Comparison of ENCODE assay signal across 33 cellular contexts in the genomic region with DNA sequence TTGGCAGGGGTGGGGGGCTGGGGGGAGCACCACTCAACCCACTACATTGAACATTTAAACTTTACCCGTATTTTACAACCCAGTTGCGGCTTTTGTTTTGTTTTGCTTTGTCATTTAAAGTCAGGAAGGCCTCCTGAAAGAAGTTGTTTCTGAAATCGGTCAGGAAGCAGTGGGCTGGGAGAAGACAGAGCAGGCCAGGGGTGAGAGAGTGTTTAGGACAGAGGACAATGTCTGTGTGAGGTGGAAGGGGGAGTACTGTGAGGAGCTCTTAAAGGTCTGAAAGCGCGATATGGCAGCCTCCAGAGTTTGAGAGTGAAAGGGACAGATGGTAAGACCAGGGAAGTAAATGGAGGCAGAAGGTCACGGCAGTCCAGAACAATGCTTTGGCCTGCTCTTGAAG. TPM values are rescaled to one million over a fixed set of nuclear protein-coding genes. Genes with fewer than 3 reads are reported as not detected.
DNase-seq lines count a peak whose midpoint lies in the region; ATAC-seq and TF ChIP-seq lines count a peak whose summit lies in the region.
"Had no signal": no experiment of that assay in that cellular context is flagged by ENCODE, and none has a peak within 500 bp of the region (broad histone marks: within the 10 kb centered on the region; RNA-seq: fewer than 3 reads in every experiment).

No MANE protein-coding gene starts in this region.

- H3K9ac ChIP-seq in mammary epithelial cell (ENCODE audit: insufficient read depth, low read length), result no peak overlapping the region

- peaks cover 0 to 10% of the 10 kb centered on the region in 2 donors for H3K4me1 ChIP-seq in breast epithelium
- H3K4me1 ChIP-seq in mammary epithelial cell (ENCODE audit: insufficient read depth, low read length), result no peaks in the 10 kb centered on the region
- no peaks in the 10 kb centered on the region for H3K4me1 ChIP-seq in body of pancreas

- TF ChIP-seq CTCF in breast epithelium (IDR thresholded peaks at IDR 0.05) (no peak), mammary epithelial cell (conservative IDR thresholded peaks at IDR 0.05 in 1 of 2, IDR thresholded peaks at IDR 0.05 in 1 of 2; ENCODE audit: extremely low read depth in 1 of 2, insufficient read depth in 1 of 2, low read depth in 1 of 2, low read length in 2 of 2) (no peak), body of pancreas (IDR thresholded peaks at IDR 0.05) (no peak), mesothelial cell of epicardium (IDR thresholded peaks at IDR 0.05; ENCODE audit: unreplicated experiment) (no peak)

- H3K27ac Mint-ChIP-seq in mesothelial cell of epicardium, result peak overlapping the region; percentile 72
- no peak overlapping the region for H3K27ac Mint-ChIP-seq in activated naive CD4-positive, alpha-beta T cell treated with anti-CD3 and anti-CD28 coated beads, Interleukin-2, amount 10 ng/mL, durations not matched to agents 7 days and 5 days
- H3K27ac Mint-ChIP-seq: activated CD4-positive, alpha-beta T cell treated with anti-CD3 and anti-CD28 coated beads, Interleukin-2, amount 10 ng/mL, durations not matched to agents 7 days and 5 days; activated naive CD4-positive, alpha-beta T cell treated with anti-CD3 and anti-CD28 coated beads, Interleukin-2, amount 50 U/mL, for 24 hours; activated T-helper 1 cell treated with anti-CD3 and anti-CD28 coated beads, Interleukin-12 subunit alpha, Interleukin-12 subunit beta, Interleukin-2, Interleukin-4 antibody, amounts not matched to agents 30 ng/mL and 10 ng/mL and 1 ng/mL, durations not matched to agents 14 hours and 24 hours and 36 hours had no signal

- H3K36me3 ChIP-seq in breast epithelium (no peaks in the 10 kb centered on the region), mammary epithelial cell (ENCODE audit: insufficient read depth, low read length) (no peaks in the 10 kb centered on the region), body of pancreas (replicated peaks in 1 of 2; ENCODE audit: insufficient read depth in 1 of 2, low read depth in 2 of 2) (no peaks in the 10 kb centered on the region)
- H3K36me3 ChIP-seq: ovary, tibial artery had no signal

- H3K9me3 ChIP-seq in breast epithelium, result no peaks in the 10 kb centered on the region
- no peaks in the 10 kb centered on the region for H3K9me3 ChIP-seq in mammary epithelial cell (replicated peaks; ENCODE audit: insufficient read depth, low read length)
- H3K9me3 ChIP-seq in body of pancreas, result no peaks in the 10 kb centered on the region
- H3K9me3 ChIP-seq: ovary, tibial artery had no signal

- TF ChIP-seq POLR2A in breast epithelium (IDR thresholded peaks at IDR 0.05), result no peak
- no peak for TF ChIP-seq POLR2A in body of pancreas (IDR thresholded peaks at IDR 0.05)

- WGBS in mammary epithelial cell (ENCODE audit: low coverage, missing lambda C conversion rate), result 96% methylated on average over 6 of the region's 6 CpGs
- 78 to 88% methylated on average over 6 of the region's 6 CpGs for WGBS in body of pancreas, 2 donors

- BruUV-seq in mammary epithelial cell (replicated peaks; lab: Mats Ljungman, UMichigan), result no TSS peak

- no peak for ATAC-seq in body of pancreas
- ATAC-seq: left cardiac atrium, right cardiac atrium had no signal

- DNase-seq in breast epithelium (ENCODE audit: low spot score in 2 of 2) (no peak), mammary epithelial cell (no peak), body of pancreas (no peak), mesothelial cell of epicardium (ENCODE audit: low spot score in 2 of 2, unreplicated experiment in 2 of 2) (no peak), T-helper 1 cell (no peak), nucleus accumbens (lab: John Stamatoyannopoulos, UW) (no peak)
- DNase-seq in activated naive CD4-positive, alpha-beta T cell treated with anti-CD3 and anti-CD28 coated beads, Interleukin-2, amount 10 ng/mL, durations not matched to agents 7 days and 5 days, result no peak
- no peak for DNase-seq in NK-92 treated with Interleukin-12 subunit alpha and Interleukin-12 subunit beta, amount 100 ng/mL, for 24 hours (lab: John Stamatoyannopoulos, UW)
- DNase-seq: activated CD4-positive, alpha-beta T cell treated with anti-CD3 and anti-CD28 coated beads, Interleukin-2, amount 10 ng/mL, durations not matched to agents 7 days and 5 days; AML-193; effector CD4-positive, alpha-beta T cell; GOT3; head of caudate nucleus; left cardiac atrium; mesenchymal stem cell; NCI-H146; NCI-H2171; NCI-H524 treated with DMSO at 0.1 percent for 48 hours; right cardiac atrium; stimulated activated CD4-positive, alpha-beta T cell treated with anti-CD3 and anti-CD28 coated beads, Interleukin-4, amount 100 ng/mL, for 24 hours; stimulated activated naive CD4-positive, alpha-beta T cell; tibial artery had no signal

- dilution Hi-C loops in mammary epithelial cell (cut with HindIII; ENCODE audit: low sequenced_read_pairs), result no loop called here

- H3K27ac ChIP-seq in breast epithelium (peak overlapping the region; percentile 28 to 34), mammary epithelial cell (ENCODE audit: insufficient read depth, low read depth, low read length) (no peak overlapping the region), body of pancreas (peak overlapping the region in 3 of 4 donors; percentile 12 to 50 (median 32))
- H3K27ac ChIP-seq: RWPE1, SK-N-MC, tibial artery had no signal

- H3K4me3 Mint-ChIP-seq in mesothelial cell of epicardium, result no peak overlapping the region
- no peak overlapping the region for H3K4me3 Mint-ChIP-seq in activated naive CD4-positive, alpha-beta T cell treated with anti-CD3 and anti-CD28 coated beads, Interleukin-2, amount 10 ng/mL, durations not matched to agents 7 days and 5 days
- H3K4me3 Mint-ChIP-seq: activated CD4-positive, alpha-beta T cell treated with anti-CD3 and anti-CD28 coated beads, Interleukin-2, amount 10 ng/mL, durations not matched to agents 7 days and 5 days; activated naive CD4-positive, alpha-beta T cell treated with anti-CD3 and anti-CD28 coated beads, Interleukin-2, amount 50 U/mL, for 24 hours; activated T-helper 1 cell treated with anti-CD3 and anti-CD28 coated beads, Interleukin-12 subunit alpha, Interleukin-12 subunit beta, Interleukin-2, Interleukin-4 antibody, amounts not matched to agents 30 ng/mL and 10 ng/mL and 1 ng/mL, durations not matched to agents 14 hours and 24 hours and 36 hours; CD8-positive, alpha-beta memory T cell had no signal

- no peak overlapping the region for H3K4me3 ChIP-seq in breast epithelium
- no peak overlapping the region for H3K4me3 ChIP-seq in mammary epithelial cell (replicated peaks in 1 of 3; ENCODE audit: insufficient read depth in 1 of 3, low read depth in 2 of 3, low read length in 3 of 3)
- no peak overlapping the region for H3K4me3 ChIP-seq in body of pancreas
- H3K4me3 ChIP-seq: ovary, SK-N-MC, tibial artery had no signal

- H3K27me3 Mint-ChIP-seq in mesothelial cell of epicardium (ENCODE audit: low read depth), result peaks cover 2% of the 10 kb centered on the region
- peaks cover 48% of the 10 kb centered on the region for H3K27me3 Mint-ChIP-seq in activated naive CD4-positive, alpha-beta T cell treated with anti-CD3 and anti-CD28 coated beads, Interleukin-2, amount 10 ng/mL, durations not matched to agents 7 days and 5 days

- CTCF ChIA-PET in mammary epithelial cell (lab: Charles Lee; ENCODE audit: low non-redundant PET), result no interaction called here
- CTCF ChIA-PET in activated naive CD4-positive, alpha-beta T cell treated with anti-CD3 and anti-CD28 coated beads, Interleukin-2, amount 10 ng/mL, durations not matched to agents 7 days and 5 days (lab: Charles Lee), result no interaction called here

- H3K79me2 ChIP-seq in mammary epithelial cell (ENCODE audit: insufficient read depth, low read length), result no peaks in the 10 kb centered on the region

- H3K9me3 Mint-ChIP-seq in mesothelial cell of epicardium, result no peaks in the 10 kb centered on the region
- H3K9me3 Mint-ChIP-seq in activated naive CD4-positive, alpha-beta T cell treated with anti-CD3 and anti-CD28 coated beads, Interleukin-2, amount 10 ng/mL, durations not matched to agents 7 days and 5 days, result no peaks in the 10 kb centered on the region
- H3K9me3 Mint-ChIP-seq: activated CD4-positive, alpha-beta T cell treated with anti-CD3 and anti-CD28 coated beads, Interleukin-2, amount 10 ng/mL, durations not matched to agents 7 days and 5 days; activated naive CD4-positive, alpha-beta T cell treated with anti-CD3 and anti-CD28 coated beads, Interleukin-2, amount 50 U/mL, for 24 hours; activated T-helper 1 cell treated with anti-CD3 and anti-CD28 coated beads, Interleukin-12 subunit alpha, Interleukin-12 subunit beta, Interleukin-2, Interleukin-4 antibody, amounts not matched to agents 30 ng/mL and 10 ng/mL and 1 ng/mL, durations not matched to agents 14 hours and 24 hours and 36 hours; CD8-positive, alpha-beta memory T cell had no signal

- no peak overlapping the region for H2AFZ ChIP-seq in mammary epithelial cell (ENCODE audit: low read depth, low read length)

- no peaks in the 10 kb centered on the region for H3K36me3 Mint-ChIP-seq in mesothelial cell of epicardium
- peaks cover 2% of the 10 kb centered on the region for H3K36me3 Mint-ChIP-seq in activated naive CD4-positive, alpha-beta T cell treated with anti-CD3 and anti-CD28 coated beads, Interleukin-2, amount 10 ng/mL, durations not matched to agents 7 days and 5 days
- H3K36me3 Mint-ChIP-seq: activated naive CD4-positive, alpha-beta T cell treated with anti-CD3 and anti-CD28 coated beads, Interleukin-2, amount 50 U/mL, for 24 hours; CD8-positive, alpha-beta memory T cell had no signal

- H3K27me3 ChIP-seq in breast epithelium, result no peaks in the 10 kb centered on the region
- no peaks in the 10 kb centered on the region for H3K27me3 ChIP-seq in mammary epithelial cell (ENCODE audit: insufficient read depth, low read length)
- no peaks in the 10 kb centered on the region for H3K27me3 ChIP-seq in body of pancreas
- H3K27me3 ChIP-seq: ovary had no signal

- peaks cover 47% of the 10 kb centered on the region for H3K4me1 Mint-ChIP-seq in mesothelial cell of epicardium
- no peaks in the 10 kb centered on the region for H3K4me1 Mint-ChIP-seq in activated naive CD4-positive, alpha-beta T cell treated with anti-CD3 and anti-CD28 coated beads, Interleukin-2, amount 10 ng/mL, durations not matched to agents 7 days and 5 days
- H3K4me1 Mint-ChIP-seq: activated naive CD4-positive, alpha-beta T cell treated with anti-CD3 and anti-CD28 coated beads, Interleukin-2, amount 50 U/mL, for 24 hours; CD8-positive, alpha-beta memory T cell had no signal

- intact Hi-C loops in breast epithelium (cut with DNase I; ENCODE audit: low total_unique reads), result no loop called here
- intact Hi-C loops in mammary epithelial cell (cut with micrococcal nuclease), result no loop called here
- intact Hi-C loops in body of pancreas (cut with DNase I), result no loop called here

- no peak overlapping the region for H3K4me2 ChIP-seq in mammary epithelial cell (ENCODE audit: insufficient read depth, low read depth, low read length)

- in situ Hi-C loops in mammary epithelial cell (cut with MboI; ENCODE audit: low sequenced_read_pairs in 2 of 2), result loop anchor here in 1 of 2 donors (25.0 kb wide), 1 partner anchor 333 kb away; a partner anchor contains a TSS

- H4K20me1 ChIP-seq in mammary epithelial cell (ENCODE audit: insufficient read depth, low read length), result no peaks in the 10 kb centered on the region

RNA-seq across cellular contexts. Expression of a gene that starts 6.0 kb away (rescaled TPM):
- total RNA-seq in breast epithelium (not detected), mammary epithelial cell (not detected), body of pancreas (under 1 TPM; 0.26 to 0.66 TPM), mesothelial cell of epicardium (0.42 to 0.68 TPM (median 0.60 TPM) in 3 replicates)
- polyA plus RNA-seq in mammary epithelial cell, result not detected
- not detected for polyA minus RNA-seq in mammary epithelial cell
- total RNA-seq: A172; activated CD4-positive, alpha-beta T cell treated with anti-CD3 and anti-CD28 coated beads, Interleukin-2, amount 10 ng/mL, durations not matched to agents 7 days and 5 days; activated T-helper 1 cell treated with anti-CD3 and anti-CD28 coated beads, Interleukin-12 subunit alpha, Interleukin-12 subunit beta, Interleukin-2, Interleukin-4 antibody, amounts not matched to agents 30 ng/mL and 10 ng/mL and 1 ng/mL, durations not matched to agents 14 hours and 24 hours and 36 hours; CD8-positive, alpha-beta memory T cell; epithelial cell of proximal tubule; HT-29; T-helper 2 cell treated with Interferon-gamma antibody and Interleukin-4, amounts not matched to agents 100 ng/mL and 5 ng/mL, for 36 hours had no signal
- polyA plus RNA-seq: aorta; CD8-positive, alpha-beta memory T cell had no signal

RNA-seq across cellular contexts. Expression of a gene that starts 36.8 kb away (rescaled TPM):
- total RNA-seq in breast epithelium (100 to 1,000 TPM in 1 of 3 donors, 10 to 100 TPM in 2; 12.6 to 145 (median 54.1) TPM), mammary epithelial cell (100 to 1,000 TPM in 1 of 2 donors, 10 to 100 TPM in 1; 51.2 to 149 TPM), body of pancreas (10 to 100 TPM; 36.8 to 46.1 TPM), mesothelial cell of epicardium (29.4 to 34.7 TPM (median 32.0 TPM) in 3 replicates)
- 89.6 TPM for polyA plus RNA-seq in mammary epithelial cell
- polyA minus RNA-seq in mammary epithelial cell, result 94.4 TPM
